In the genomic region with DNA sequence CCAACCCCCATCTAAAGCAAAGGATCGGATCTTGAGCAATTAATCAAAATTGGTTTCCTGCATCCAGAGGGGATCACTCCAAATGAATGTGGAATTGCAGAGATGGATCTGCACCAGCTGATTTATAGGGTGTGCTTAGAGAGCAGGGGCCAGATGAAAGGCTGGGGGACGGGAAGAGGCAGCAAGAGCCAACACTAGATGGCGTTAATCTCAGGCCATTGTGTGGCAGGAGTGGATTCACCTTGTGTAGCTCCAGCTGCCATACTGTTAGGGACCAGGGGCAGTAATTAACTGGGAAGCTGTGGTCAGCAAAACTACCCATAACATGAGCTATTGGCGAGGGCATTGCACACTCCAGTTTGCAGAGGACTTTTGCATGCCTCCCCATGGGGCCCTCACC, we compare ENCODE assay signal across 8 cellular contexts. TPM values are rescaled to one million over a fixed set of nuclear protein-coding genes. Genes with fewer than 3 reads are reported as not detected.
DNase-seq lines count a peak whose midpoint lies in the region; ATAC-seq and TF ChIP-seq lines count a peak whose summit lies in the region.

No MANE protein-coding gene starts in this region.

- no peak overlapping the region for H3K4me3 ChIP-seq in GM12864 (ENCODE audit: low read depth, low read length)

- TF ChIP-seq CTCF in GM12864 (IDR thresholded peaks at IDR 0.05; ENCODE audit: low read depth, low read length, missing control alignments) (peak; percentile 85), LNCAP (IDR thresholded peaks at IDR 0.05) (peak; percentile 68)

- ATAC-seq in GM19452 (IDR thresholded peaks at IDR 0.05; ENCODE audit: unreplicated experiment) (no peak), GM21737 (IDR thresholded peaks at IDR 0.05; ENCODE audit: unreplicated experiment) (no peak), GM19324 (IDR thresholded peaks at IDR 0.05; ENCODE audit: low FRiP score, unreplicated experiment) (no peak)

- no peak for DNase-seq in GM12864 (ENCODE audit: low read depth)
- DNase-seq in SK-N-DZ (ENCODE audit: low spot score), result peak; percentile 64
- peak; percentile 74 for DNase-seq in islet precursor cell
- no peak for DNase-seq in activated CD4-positive, CD25-positive, alpha-beta regulatory T cell (lab: John Stamatoyannopoulos, UW)

RNA-seq across cellular contexts. Expression of a gene that starts 35.6 kb away (rescaled TPM):
- 72.3 and 87.9 TPM in 2 replicates for polyA plus RNA-seq in SK-N-DZ (2014; cell fraction: cytosol; rRNA removed)
- polyA plus RNA-seq in SK-N-DZ (2014; cell fraction: nucleus; rRNA removed), result 29.8 and 41.3 TPM in 2 replicates

Comparison
In these comparisons a context has a peak if more than half of its experiments do, and no peak if none do; other contexts are left out.
1. DNase-seq: peak in SK-N-DZ (single experiment) and islet precursor cell (single experiment); none in GM12864 (single experiment) and activated CD4-positive, CD25-positive, alpha-beta regulatory T cell (0 of 4).